ENCODE assay signal across 6 cellular contexts in genomic region chr22:19446603-19447387, GRCh38. TPM values are rescaled to one million over a fixed set of nuclear protein-coding genes. Genes with fewer than 3 reads are reported as not detected.
DNase-seq lines count a peak whose midpoint lies in the region; ATAC-seq and TF ChIP-seq lines count a peak whose summit lies in the region.

No MANE protein-coding gene starts in this region.

- TF ChIP-seq CTCF in Calu3 (IDR thresholded peaks at IDR 0.05; ENCODE audit: unreplicated experiment): no peak
- TF ChIP-seq CTCF in OCI-LY1 (IDR thresholded peaks at IDR 0.05; ENCODE audit: low read length): no peak
- no peak for TF ChIP-seq CTCF in testis (IDR thresholded peaks at IDR 0.05)

- CTCF ChIA-PET in Calu3 (lab: Charles Lee): interaction anchor here (1.0 kb wide), 1 partner anchor 268 kb away, joined by 5 read pairs; the partner anchor contains the start of gene SLC25A1

- peaks cover 33% of the 10 kb centered on the region for H3K36me3 Mint-ChIP-seq in Calu3 (ENCODE audit: insufficient read depth, unreplicated experiment)

- peak overlapping the region; percentile 85 for H3K4me2 ChIP-seq in OCI-LY1 (ENCODE audit: low read length)

- no peaks in the 10 kb centered on the region for H3K9me2 ChIP-seq in OCI-LY1 (ENCODE audit: low read depth, low read length)

- no TSS peak for BruUV-seq in Calu3 (replicated peaks; lab: Mats Ljungman, UMichigan)

- peak; percentile 3 to 22 for ATAC-seq in left cardiac atrium

- H3K9me3 Mint-ChIP-seq in Calu3 (ENCODE audit: low read depth, unreplicated experiment): no peaks in the 10 kb centered on the region

- H3K36me3 ChIP-seq in OCI-LY1 (ENCODE audit: insufficient read depth, low read length) (peaks cover 39% of the 10 kb centered on the region), testis (ENCODE audit: low read depth, missing control alignments) (no peaks in the 10 kb centered on the region)

- no peaks in the 10 kb centered on the region for H4K20me1 ChIP-seq in OCI-LY1 (ENCODE audit: insufficient read depth, low read length)

- no peak for DNase-seq in Calu3
- DNase-seq in left cardiac atrium: no peak
- DNase-seq in testis: peak; percentile 30
- DNase-seq in effector CD4-positive, alpha-beta T cell: no peak
- no peak for DNase-seq in NCI-H2081 (lab: John Stamatoyannopoulos, UW)

- H3F3A ChIP-seq in OCI-LY1 (ENCODE audit: insufficient read depth, low read length): no peaks in the 10 kb centered on the region

- H2AFZ ChIP-seq in OCI-LY1 (ENCODE audit: low read length): no peak overlapping the region

- H3K27ac ChIP-seq in OCI-LY1 (ENCODE audit: low read depth, low read length, poor library complexity, severe bottlenecking): peak overlapping the region; percentile 78
- peak overlapping the region; percentile 87 to 90 for H3K27ac ChIP-seq in testis

- no peaks in the 10 kb centered on the region for H3K27me3 Mint-ChIP-seq in Calu3 (ENCODE audit: unreplicated experiment)

- peak overlapping the region; percentile 83 for H3K9ac ChIP-seq in OCI-LY1 (ENCODE audit: low read length)

- peaks cover 14% of the 10 kb centered on the region for H3K4me1 Mint-ChIP-seq in Calu3 (ENCODE audit: low read depth, unreplicated experiment)

- H3K27me3 ChIP-seq in OCI-LY1 (ENCODE audit: insufficient read depth, low read length) (no peaks in the 10 kb centered on the region), testis (no peaks in the 10 kb centered on the region)

- peak overlapping the region; percentile 84 for H3K4me3 Mint-ChIP-seq in Calu3 (ENCODE audit: low read depth, unreplicated experiment)

- 14 to 27% methylated on average over 12 to 31 of the region's 31 CpGs for WGBS in testis, 2 donors

- peaks cover 24% of the 10 kb centered on the region for H3K79me2 ChIP-seq in OCI-LY1 (ENCODE audit: insufficient read depth, low read length)

- H3K4me3 ChIP-seq in OCI-LY1 (ENCODE audit: low read depth, low read length, poor library complexity, severe bottlenecking) (peak overlapping the region; percentile 77), testis (peak overlapping the region; percentile 93 to 94)

- no peaks in the 10 kb centered on the region for H3K9me3 ChIP-seq in OCI-LY1 (ENCODE audit: low read length)
- no peaks in the 10 kb centered on the region for H3K9me3 ChIP-seq in testis

- peak overlapping the region; percentile 58 for H3K27ac Mint-ChIP-seq in Calu3 (ENCODE audit: unreplicated experiment)

- TF ChIP-seq POLR2A in testis (IDR thresholded peaks at IDR 0.05): no peak

- intact Hi-C loops in Calu3 (cut with micrococcal nuclease; ENCODE audit: unreplicated experiment): no loop called here
- intact Hi-C loops in left cardiac atrium (cut with DNase I): no loop called here
- intact Hi-C loops in testis (cut with DNase I; ENCODE audit: low total_unique reads): no loop called here

- H3K4me1 ChIP-seq in OCI-LY1 (ENCODE audit: insufficient read depth, low read length, severe bottlenecking) (peaks cover 23% of the 10 kb centered on the region), testis (peaks cover 22% of the 10 kb centered on the region)

RNA-seq across cellular contexts. Expression of gene C22orf39, which starts 0.7 kb away (rescaled TPM):
- total RNA-seq in Calu3 (2022) (15.7 and 17.7 TPM in 2 replicates), left cardiac atrium (10 to 100 TPM; 38.3 to 48.0 TPM), testis (10 to 100 TPM; 60.9 to 64.1 TPM)
- polyA plus RNA-seq in testis (ENCODE audit: insufficient read depth, low read depth, low replicate concordance): 38.7 TPM

RNA-seq across cellular contexts. Expression of gene MRPL40, which starts 14.4 kb away (rescaled TPM):
- total RNA-seq in Calu3 (2022) (38.0 and 38.6 TPM in 2 replicates), left cardiac atrium (10 to 100 TPM; 30.2 to 32.2 TPM), testis (10 to 100 TPM; 28.9 to 29.2 TPM)
- 53.8 TPM for polyA plus RNA-seq in testis (ENCODE audit: insufficient read depth, low read depth, low replicate concordance)

RNA-seq across cellular contexts. Expression of gene HIRA, which starts 15.3 kb away (rescaled TPM):
- total RNA-seq in Calu3 (2022) (32.0 and 36.4 TPM in 2 replicates), left cardiac atrium (10 to 100 TPM; 15.3 to 22.1 TPM), testis (10 to 100 TPM; 21.8 to 25.7 TPM)
- 17.7 TPM for polyA plus RNA-seq in testis (ENCODE audit: insufficient read depth, low read depth, low replicate concordance)

RNA-seq across cellular contexts. Expression of gene UFD1, which starts 32.2 kb away (rescaled TPM):
- total RNA-seq in Calu3 (2022): 87.8 and 95.7 TPM in 2 replicates
- 10 to 100 TPM; 43.8 to 46.9 TPM for total RNA-seq in left cardiac atrium
- 10 to 100 TPM; 46.1 to 54.5 TPM for total RNA-seq in testis
- polyA plus RNA-seq in testis (ENCODE audit: insufficient read depth, low read depth, low replicate concordance): 86.6 TPM

RNA-seq across cellular contexts. Expression of gene CDC45, which starts 32.9 kb away (rescaled TPM):
- total RNA-seq in Calu3 (2022): 45.0 and 52.8 TPM in 2 replicates
- 1 to 10 TPM in 1 of 2 donors, under 1 TPM in 1; 0.34 to 2.1 TPM for total RNA-seq in left cardiac atrium
- 10 to 100 TPM; 38.8 to 43.7 TPM for total RNA-seq in testis
- 47.2 TPM for polyA plus RNA-seq in testis (ENCODE audit: insufficient read depth, low read depth, low replicate concordance)
